Comparison of ENCODE assay signal across 27 cellular contexts in the genomic region with DNA sequence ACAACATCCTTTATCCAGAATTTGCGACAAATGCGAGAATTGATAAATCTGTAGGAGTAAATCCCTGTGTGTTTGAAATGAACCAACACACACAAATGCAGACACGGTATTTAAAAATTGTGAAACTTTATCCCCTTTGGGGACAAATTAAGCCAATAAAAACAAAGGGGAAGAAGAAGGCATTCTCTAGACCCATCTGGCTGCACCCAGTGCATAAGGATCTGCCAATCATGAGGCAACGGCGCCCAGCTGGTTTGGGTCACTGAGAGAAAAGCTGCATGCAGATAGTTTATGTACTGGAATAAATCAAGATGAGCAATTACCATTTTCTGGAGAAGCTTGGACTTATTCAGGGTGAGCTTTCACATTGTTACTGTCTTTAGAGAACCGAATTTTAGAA. TPM values are rescaled to one million over a fixed set of nuclear protein-coding genes. Genes with fewer than 3 reads are reported as not detected.
"Had no signal": no experiment of that assay in that cellular context is flagged by ENCODE, and none has a peak within 500 bp of the region (broad histone marks: within the 10 kb centered on the region; RNA-seq: fewer than 3 reads in every experiment).

No MANE protein-coding gene starts in this region.

- H3K9me3 Mint-ChIP-seq: activated B cell treated with CpG ODN at 0.5 μM for 24 hours; activated naive CD4-positive, alpha-beta T cell treated with anti-CD3 and anti-CD28 coated beads, Interleukin-2, amount 50 U/mL, for 72 hours; activated T-cell treated with anti-CD3 and anti-CD28 coated beads, Interleukin-2, amount 50 U/mL, for 72 hours; naive thymus-derived CD4-positive, alpha-beta T cell; stimulated activated effector memory CD8-positive, alpha-beta T cell treated with anti-CD3 and anti-CD28 coated beads, Interleukin-12 subunit alpha, Interleukin-12 subunit beta, amount 100 ng/mL, for 72 hours; T-helper 2 cell treated with Interferon-gamma antibody and Interleukin-4, amounts not matched to agents 5 μg/mL and 100 μg/mL, for 36 hours had no signal

- H3K9me3 ChIP-seq: ovary, stomach, suprapubic skin, tibial artery had no signal

- H3K4me3 Mint-ChIP-seq: activated B cell treated with CpG ODN at 0.5 μM for 24 hours; activated T-cell treated with anti-CD3 and anti-CD28 coated beads, Interleukin-2, amount 50 U/mL, for 72 hours; naive thymus-derived CD4-positive, alpha-beta T cell; stimulated activated effector memory CD8-positive, alpha-beta T cell treated with anti-CD3 and anti-CD28 coated beads, Interleukin-12 subunit alpha, Interleukin-12 subunit beta, amount 100 ng/mL, for 72 hours; T-helper 2 cell treated with Interferon-gamma antibody and Interleukin-4, amounts not matched to agents 5 μg/mL and 100 μg/mL, for 36 hours had no signal

- H3K36me3 Mint-ChIP-seq: activated naive CD4-positive, alpha-beta T cell treated with anti-CD3 and anti-CD28 coated beads, Interleukin-2, amount 50 U/mL, for 72 hours; naive thymus-derived CD4-positive, alpha-beta T cell; stimulated activated effector memory CD8-positive, alpha-beta T cell treated with anti-CD3 and anti-CD28 coated beads, Interleukin-12 subunit alpha, Interleukin-12 subunit beta, amount 100 ng/mL, for 72 hours had no signal

- H3K27me3 ChIP-seq: ovary had no signal

- H3K27ac ChIP-seq: coronary artery, ovary, stomach, suprapubic skin, tibial artery had no signal

- H3K36me3 ChIP-seq: ovary, stomach, suprapubic skin, tibial artery had no signal

- DNase-seq: activated B cell treated with CpG ODN at 0.5 μM for 24 hours; activated CD4-positive, alpha-beta T cell treated with anti-CD3 and anti-CD28 coated beads, Interleukin-2, amount 50 U/mL, for 4 hours; activated naive CD4-positive, alpha-beta T cell; activated T-cell treated with anti-CD3 and anti-CD28 coated beads for 4 hours; activated T-cell treated with anti-CD3 and anti-CD28 coated beads, Interleukin-2, amount 50 U/mL, for 72 hours; foreskin fibroblast; left ventricle myocardium superior; naive thymus-derived CD4-positive, alpha-beta T cell; ovary; retina; small intestine; stimulated activated CD4-positive, alpha-beta T cell treated with anti-CD3 and anti-CD28 coated beads, Interleukin-4, amount 100 ng/mL, for 24 hours; stomach; T-helper 1 cell; tibial artery had no signal

- H3K27ac Mint-ChIP-seq: activated B cell treated with CpG ODN at 0.5 μM for 24 hours; activated naive CD4-positive, alpha-beta T cell treated with anti-CD3 and anti-CD28 coated beads, Interleukin-2, amount 50 U/mL, for 72 hours; activated T-cell treated with anti-CD3 and anti-CD28 coated beads, Interleukin-2, amount 50 U/mL, for 72 hours; naive thymus-derived CD4-positive, alpha-beta T cell; progenitor cell of endocrine pancreas; stimulated activated effector memory CD8-positive, alpha-beta T cell treated with anti-CD3 and anti-CD28 coated beads, Interleukin-12 subunit alpha, Interleukin-12 subunit beta, amount 100 ng/mL, for 72 hours; T-helper 2 cell treated with Interferon-gamma antibody and Interleukin-4, amounts not matched to agents 5 μg/mL and 100 μg/mL, for 36 hours had no signal

- H3K4me1 ChIP-seq: stomach, suprapubic skin, tibial artery had no signal

- H3K4me1 Mint-ChIP-seq: activated B cell treated with CpG ODN at 0.5 μM for 24 hours; naive thymus-derived CD4-positive, alpha-beta T cell; stimulated activated effector memory CD8-positive, alpha-beta T cell treated with anti-CD3 and anti-CD28 coated beads, Interleukin-12 subunit alpha, Interleukin-12 subunit beta, amount 100 ng/mL, for 72 hours had no signal

- H3K27me3 Mint-ChIP-seq: activated B cell treated with CpG ODN at 0.5 μM for 24 hours had no signal

- H3K4me3 ChIP-seq: coronary artery, ovary, stomach, suprapubic skin, tibial artery had no signal

- ATAC-seq: activated naive CD4-positive, alpha-beta T cell treated with anti-CD3 and anti-CD28 coated beads, Interleukin-2, amount 50 U/mL, for 72 hours; activated T-cell treated with anti-CD3 and anti-CD28 coated beads, Interleukin-2, amount 50 U/mL, for 72 hours; esophagus mucosa; left ventricle myocardium superior; naive thymus-derived CD4-positive, alpha-beta T cell; sciatic nerve; stimulated activated effector memory CD8-positive, alpha-beta T cell treated with anti-CD3 and anti-CD28 coated beads, Interleukin-12 subunit alpha, Interleukin-12 subunit beta, amount 100 ng/mL, for 72 hours had no signal

RNA-seq across cellular contexts. Expression of gene VAX1, which starts 45.7 kb away (rescaled TPM):
- total RNA-seq: activated B cell treated with CpG ODN at 0.5 μM for 24 hours; activated naive CD4-positive, alpha-beta T cell treated with anti-CD3 and anti-CD28 coated beads, Interleukin-2, amount 50 U/mL, for 72 hours; activated T-cell treated with anti-CD3 and anti-CD28 coated beads, Interleukin-2, amount 50 U/mL, for 72 hours; bronchial epithelial cell; endothelial cell of umbilical vein; left ventricle myocardium superior; lung microvascular endothelial cell; naive thymus-derived CD4-positive, alpha-beta T cell; ovary; progenitor cell of endocrine pancreas; sciatic nerve; stomach; suprapubic skin; ureter had no signal
